Comparison of ENCODE assay signal across 1 cellular context in genomic region chr1:36149237-36149972, GRCh38.
TF ChIP-seq lines count a peak whose summit lies in the region.

TRAPPC3 (minus strand) TSS chr1:36149486; CDS start chr1:36149378, 108 bp downstream.

TF ChIP-seq in K562, 482 proteins besides CTCF, POLR2A, EP300 and RAD21 (continued from another document and continues in another):
- peak; percentile 96 for TF ChIP-seq ZNF609 (CRISPR knock-in tag; IDR thresholded peaks at IDR 0.05; ENCODE audit: borderline replicate concordance)
- TF ChIP-seq ZNF384 (IDR thresholded peaks at IDR 0.05; ENCODE audit: low read depth, low read length), result peak; percentile 56
- no peak for TF ChIP-seq ATF2 (CRISPR knock-in tag; IDR thresholded peaks at IDR 0.05)
- TF ChIP-seq SIRT6 (IDR thresholded peaks at IDR 0.05; ENCODE audit: low read depth, low read length), result no peak
- peak; percentile 73 for TF ChIP-seq ARID4B (CRISPR knock-in tag; IDR thresholded peaks at IDR 0.05)
- TF ChIP-seq NCOR1 (IDR thresholded peaks at IDR 0.05), result no peak
- TF ChIP-seq POLR3G (IDR thresholded peaks at IDR 0.05; ENCODE audit: extremely low read depth, insufficient read length, insufficient replicate concordance), result no peak
- TF ChIP-seq GTF2B (IDR thresholded peaks at IDR 0.05; ENCODE audit: extremely low read depth, insufficient read length), result no peak
- TF ChIP-seq GATAD2B (IDR thresholded peaks at IDR 0.05; ENCODE audit: borderline replicate concordance), result no peak
- TF ChIP-seq ZNF282 (CRISPR knock-in tag; IDR thresholded peaks at IDR 0.05), result no peak
- TF ChIP-seq FOXP4 (CRISPR knock-in tag; IDR thresholded peaks at IDR 0.05; ENCODE audit: borderline replicate concordance), result no peak; the same call in 1 of the 2 replicates
- TF ChIP-seq MEF2D (tag; conservative IDR thresholded peaks at IDR 0.05; ENCODE audit: low read depth), result no peak; the same call in 1 of the 2 replicates
- TF ChIP-seq ARID1B (IDR thresholded peaks at IDR 0.05), result peak; percentile 22; the same call in 1 of the 2 replicates
- TF ChIP-seq CBFB (CRISPR knock-in tag; IDR thresholded peaks at IDR 0.05), result peak; percentile 80; the same call in 1 of the 2 replicates
- TF ChIP-seq FOXJ2 (tag; IDR thresholded peaks at IDR 0.05), result peak; percentile 75
- TF ChIP-seq MIER1 (IDR thresholded peaks at IDR 0.05; ENCODE audit: low read depth), result no peak
- TF ChIP-seq POLR2AphosphoS5 (IDR thresholded peaks at IDR 0.05; ENCODE audit: control insufficient read depth, insufficient read depth, low read depth, low read length), result peak; percentile 81
- no peak for TF ChIP-seq PCBP2 (IDR thresholded peaks at IDR 0.05; ENCODE audit: low read depth, low read length, poor library complexity, severe bottlenecking)
- peak in 1 of 2 experiments; percentile 51; a peak in 3 of 4 replicates for TF ChIP-seq ZMIZ1 (IDR thresholded peaks at IDR 0.05; ENCODE audit: low read depth in 2 of 2, low read length in 2 of 2)
- TF ChIP-seq ZNF253 (CRISPR knock-in tag; conservative IDR thresholded peaks at IDR 0.05), result no peak
- TF ChIP-seq PTTG1 (tag; IDR thresholded peaks at IDR 0.05; ENCODE audit: low read depth), result no peak
- TF ChIP-seq KAT2B (IDR thresholded peaks at IDR 0.05; ENCODE audit: low read depth, low read length), result peak; percentile 43
- TF ChIP-seq ZEB2 (IDR thresholded peaks at IDR 0.05), result no peak
- peak; percentile 86 for TF ChIP-seq ZNF644 (tag; IDR thresholded peaks at IDR 0.05; ENCODE audit: low read depth)
- TF ChIP-seq RBM22 (IDR thresholded peaks at IDR 0.05; ENCODE audit: low read depth, low read length, poor library complexity, severe bottlenecking), result no peak
- no peak for TF ChIP-seq EWSR1 (IDR thresholded peaks at IDR 0.05; ENCODE audit: borderline replicate concordance, low read depth, partially characterized antibody)
- peak; percentile 90 for TF ChIP-seq EP400 (IDR thresholded peaks at IDR 0.05)
- TF ChIP-seq HBP1 (CRISPR knock-in tag; IDR thresholded peaks at IDR 0.05), result no peak
- no peak for TF ChIP-seq ZNF354B (CRISPR knock-in tag; IDR thresholded peaks at IDR 0.05)
- no peak for TF ChIP-seq ZNF175 (CRISPR knock-in tag; IDR thresholded peaks at IDR 0.05; ENCODE audit: low read depth)
- TF ChIP-seq CREB3L1 (IDR thresholded peaks at IDR 0.05; ENCODE audit: borderline replicate concordance, low read depth), result peak; percentile 96
- TF ChIP-seq MTA3 (IDR thresholded peaks at IDR 0.05; ENCODE audit: borderline replicate concordance), result peak; percentile 63; the same call in 1 of the 2 replicates
- TF ChIP-seq PHTF2 (CRISPR knock-in tag; IDR thresholded peaks at IDR 0.05), result no peak
- TF ChIP-seq HDAC3 (IDR thresholded peaks at IDR 0.05; ENCODE audit: borderline replicate concordance, partially characterized antibody), result no peak
- TF ChIP-seq E2F8 (IDR thresholded peaks at IDR 0.05; ENCODE audit: low read depth, partially characterized antibody), result peak; percentile 33
